Comparison of ENCODE assay signal across 8 cellular contexts in the genomic region with DNA sequence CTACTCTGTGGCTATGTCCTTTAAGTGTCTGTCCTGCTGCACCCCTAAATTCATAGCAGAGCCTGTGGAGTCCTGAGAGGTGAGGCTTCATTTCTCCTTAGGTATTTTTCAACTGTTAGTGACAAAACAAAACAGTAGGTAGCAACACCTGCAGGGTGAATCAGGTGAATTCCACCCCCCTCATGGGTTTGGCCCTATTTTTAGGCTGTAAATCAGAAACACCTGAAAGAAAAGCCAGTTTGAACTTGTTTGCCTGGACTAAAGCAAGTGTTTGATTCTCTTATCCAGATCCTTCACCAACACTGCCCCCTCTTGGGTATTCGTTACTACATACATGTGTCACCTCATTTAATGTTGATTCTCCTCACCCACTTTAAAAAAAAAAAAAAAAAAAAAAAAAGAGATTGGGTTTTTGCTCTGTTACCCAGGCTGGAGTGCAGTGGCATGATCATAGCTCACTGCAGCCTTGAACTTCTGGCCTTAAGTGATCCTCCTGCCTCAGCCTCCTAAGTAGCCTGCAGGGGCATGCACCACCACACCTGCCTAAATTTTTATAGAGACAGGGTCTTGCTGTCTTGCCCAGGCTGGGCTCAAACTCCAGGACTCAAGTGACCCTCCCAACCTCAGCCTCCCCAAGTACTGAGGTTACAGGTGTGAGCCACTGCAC.
DNase-seq lines count a peak whose midpoint lies in the region; ATAC-seq lines count a peak whose summit lies in the region.

No MANE protein-coding gene starts in this region.

- H3K27ac Mint-ChIP-seq in central memory CD8-positive, alpha-beta T cell (ENCODE audit: low read depth), result peak overlapping the region; percentile 5
- H3K27ac Mint-ChIP-seq in memory B cell, result no peak overlapping the region

- no peaks in the 10 kb centered on the region for H3K27me3 Mint-ChIP-seq in central memory CD8-positive, alpha-beta T cell
- H3K27me3 Mint-ChIP-seq in memory B cell, result peaks cover 1% of the 10 kb centered on the region

- peak; percentile 77 for DNase-seq in EH (ENCODE audit: low read depth)
- peak; percentile 46 for DNase-seq in NCI-H1092 treated with DMSO at 0.1 percent for 48 hours (lab: John Stamatoyannopoulos, UW)
- peak; percentile 62 for DNase-seq in SW480 (ENCODE audit: low spot score)
- DNase-seq in central memory CD8-positive, alpha-beta T cell (ENCODE audit: low spot score in 2 of 2), result peak in 1 of 2 donors; percentile 20
- DNase-seq in memory B cell (ENCODE audit: low spot score in 2 of 2), result peak in 1 of 2 donors; percentile 18
- DNase-seq in medulla oblongata (ENCODE audit: extremely low spot score), result no peak
- DNase-seq in midbrain (lab: John Stamatoyannopoulos, UW), result no peak

- no peaks in the 10 kb centered on the region for H3K9me3 Mint-ChIP-seq in central memory CD8-positive, alpha-beta T cell
- H3K9me3 Mint-ChIP-seq in memory B cell, result no peaks in the 10 kb centered on the region

- no peaks in the 10 kb centered on the region for H3K36me3 Mint-ChIP-seq in central memory CD8-positive, alpha-beta T cell (ENCODE audit: insufficient read depth)
- no peaks in the 10 kb centered on the region for H3K36me3 Mint-ChIP-seq in memory B cell

- H3K4me3 Mint-ChIP-seq in central memory CD8-positive, alpha-beta T cell, result no peak overlapping the region
- H3K4me3 Mint-ChIP-seq in memory B cell, result no peak overlapping the region

- peaks cover 9% of the 10 kb centered on the region for H3K4me1 Mint-ChIP-seq in central memory CD8-positive, alpha-beta T cell
- peaks cover 8% of the 10 kb centered on the region for H3K4me1 Mint-ChIP-seq in memory B cell

- peak; percentile 61 for ATAC-seq in GM21717 (IDR thresholded peaks at IDR 0.05; ENCODE audit: unreplicated experiment)
- ATAC-seq in central memory CD8-positive, alpha-beta T cell (replicated peaks; ENCODE audit: extremely low read depth, poor library complexity, severe bottlenecking), result peak; percentile 79
- peak; percentile 87 for ATAC-seq in memory B cell (ENCODE audit: low read depth)

Comparison
In these comparisons a context has a peak if more than half of its experiments do, and no peak if none do; other contexts are left out.
1. DNase-seq: peak in EH (single experiment), NCI-H1092 treated with DMSO at 0.1 percent for 48 hours (single experiment) and SW480 (single experiment); none in medulla oblongata (single experiment) and midbrain (single experiment).
2. Peak in every context shown above with its lines, with median percentiles within 50 percentile points of each other: ATAC-seq.